Comparison of ENCODE assay signal across 20 cellular contexts in the genomic region with DNA sequence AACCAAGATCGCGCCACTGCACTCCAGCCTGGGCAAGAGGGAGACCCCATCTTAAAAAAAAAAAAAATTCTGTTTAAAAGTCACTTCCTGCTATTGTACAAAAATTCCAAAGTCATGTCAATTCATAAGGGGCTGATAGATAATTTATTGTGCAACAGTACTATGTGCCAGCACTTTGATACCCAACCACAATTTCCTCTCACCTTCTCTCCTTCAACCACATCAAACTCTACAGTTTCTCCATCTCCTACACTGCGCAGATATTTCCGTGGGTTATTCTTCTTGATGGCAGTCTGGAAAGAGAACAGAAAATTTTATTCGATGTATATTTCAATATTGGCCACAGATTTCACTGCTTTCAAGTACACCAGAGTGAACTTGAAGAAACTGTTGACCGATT. TPM values are rescaled to one million over a fixed set of nuclear protein-coding genes. Genes with fewer than 3 reads are reported as not detected.
A peak's percentile ranks its signal among the peaks of the same experiment; 100 is the strongest.
DNase-seq lines count a peak whose midpoint lies in the region; ATAC-seq and TF ChIP-seq lines count a peak whose summit lies in the region.
"Had no signal": no experiment of that assay in that cellular context is flagged by ENCODE, and none has a peak within 500 bp of the region (broad histone marks: within the 10 kb centered on the region; RNA-seq: fewer than 3 reads in every experiment).

No MANE protein-coding gene starts in this region.

- intact Hi-C loops in activated naive CD4-positive, alpha-beta T cell treated with anti-CD3 and anti-CD28 coated beads for 36 hours (cut with micrococcal nuclease) = no loop called here

- H3K9me3 Mint-ChIP-seq in activated naive CD4-positive, alpha-beta T cell treated with anti-CD3 and anti-CD28 coated beads, Interleukin-2, amount 10 ng/mL, durations not matched to agents 7 days and 5 days = no peaks in the 10 kb centered on the region
- no peaks in the 10 kb centered on the region for H3K9me3 Mint-ChIP-seq in activated naive CD4-positive, alpha-beta T cell treated with anti-CD3 and anti-CD28 coated beads for 36 hours
- H3K9me3 Mint-ChIP-seq: neural progenitor cell had no signal

- H3K9me3 ChIP-seq in T-helper 17 cell (ENCODE audit: control insufficient read depth, low read length, poor library complexity, severe bottlenecking) (no peaks in the 10 kb centered on the region), suprapubic skin (no peaks in the 10 kb centered on the region)

- peak overlapping the region; percentile 3 for H3K27ac Mint-ChIP-seq in activated naive CD4-positive, alpha-beta T cell treated with anti-CD3 and anti-CD28 coated beads, Interleukin-2, amount 10 ng/mL, durations not matched to agents 7 days and 5 days
- H3K27ac Mint-ChIP-seq in activated naive CD4-positive, alpha-beta T cell treated with anti-CD3 and anti-CD28 coated beads for 36 hours = no peak overlapping the region
- H3K27ac Mint-ChIP-seq in T-helper 17 cell = no peak overlapping the region
- H3K27ac Mint-ChIP-seq: neural progenitor cell had no signal

- H3K36me3 Mint-ChIP-seq in activated naive CD4-positive, alpha-beta T cell treated with anti-CD3 and anti-CD28 coated beads, Interleukin-2, amount 10 ng/mL, durations not matched to agents 7 days and 5 days = peaks cover 24% of the 10 kb centered on the region
- peaks cover 59% of the 10 kb centered on the region for H3K36me3 Mint-ChIP-seq in activated naive CD4-positive, alpha-beta T cell treated with anti-CD3 and anti-CD28 coated beads for 36 hours (ENCODE audit: low read depth)
- peaks cover 3% of the 10 kb centered on the region for H3K36me3 Mint-ChIP-seq in T-helper 17 cell (ENCODE audit: low read depth)

- DNase-seq in activated naive CD4-positive, alpha-beta T cell treated with anti-CD3 and anti-CD28 coated beads, Interleukin-2, amount 10 ng/mL, durations not matched to agents 7 days and 5 days = no peak
- no peak for DNase-seq in activated naive CD4-positive, alpha-beta T cell treated with anti-CD3 and anti-CD28 coated beads for 36 hours
- no peak for DNase-seq in T-helper 17 cell
- no peak for DNase-seq in epithelial cell of prostate (ENCODE audit: low read depth, low spot score)
- DNase-seq in suprapubic skin (ENCODE audit: low spot score in 2 of 2) = no peak
- DNase-seq: anterior cingulate cortex; H7; head of caudate nucleus; NCI-H2029; NCI-H510A treated with DMSO at 0.1 percent for 48 hours; stimulated activated CD4-positive, alpha-beta T cell treated with anti-CD3 and anti-CD28 coated beads, Interleukin-4, amount 100 ng/mL, for 1 hour; SW 1271; trophoblast cell had no signal

- H3K36me3 ChIP-seq in suprapubic skin = peaks cover 52% of the 10 kb centered on the region

- no peak for TF ChIP-seq CTCF in suprapubic skin (IDR thresholded peaks at IDR 0.05)

- no peak for TF ChIP-seq EP300 in suprapubic skin (IDR thresholded peaks at IDR 0.05)

- no peak overlapping the region for H3K4me3 ChIP-seq in suprapubic skin
- H3K4me3 ChIP-seq: neural progenitor cell had no signal

- H3K4me1 ChIP-seq in suprapubic skin = peaks cover 47% of the 10 kb centered on the region

- ATAC-seq in T-helper 17 cell = peak; percentile 80
- ATAC-seq in HG03108 (IDR thresholded peaks at IDR 0.05; ENCODE audit: unreplicated experiment) = no peak
- no peak for ATAC-seq in GM18505 (IDR thresholded peaks at IDR 0.05; ENCODE audit: unreplicated experiment)
- ATAC-seq in SK-N-SH treated with all-trans-retinoic acid at 6 μM for 48 hours = no peak
- ATAC-seq: sciatic nerve had no signal

- TF ChIP-seq POLR2A in suprapubic skin (IDR thresholded peaks at IDR 0.05) = no peak
- TF ChIP-seq POLR2A in GM18505 (IDR thresholded peaks at IDR 0.05; ENCODE audit: borderline replicate concordance, extremely low read depth, insufficient read depth, insufficient read length) = no peak

- peaks cover 22% of the 10 kb centered on the region for H3K4me1 Mint-ChIP-seq in activated naive CD4-positive, alpha-beta T cell treated with anti-CD3 and anti-CD28 coated beads, Interleukin-2, amount 10 ng/mL, durations not matched to agents 7 days and 5 days
- H3K4me1 Mint-ChIP-seq in activated naive CD4-positive, alpha-beta T cell treated with anti-CD3 and anti-CD28 coated beads for 36 hours (ENCODE audit: low read depth) = peaks cover 35% of the 10 kb centered on the region
- H3K4me1 Mint-ChIP-seq in T-helper 17 cell = peaks cover 7% of the 10 kb centered on the region

- no peaks in the 10 kb centered on the region for H3K27me3 ChIP-seq in suprapubic skin
- H3K27me3 ChIP-seq: neural progenitor cell had no signal

- 79% methylated on average over 6 of the region's 6 CpGs for WGBS in suprapubic skin

- peaks cover 5% of the 10 kb centered on the region for H3K27me3 Mint-ChIP-seq in activated naive CD4-positive, alpha-beta T cell treated with anti-CD3 and anti-CD28 coated beads, Interleukin-2, amount 10 ng/mL, durations not matched to agents 7 days and 5 days
- peaks cover 14% of the 10 kb centered on the region for H3K27me3 Mint-ChIP-seq in activated naive CD4-positive, alpha-beta T cell treated with anti-CD3 and anti-CD28 coated beads for 36 hours (ENCODE audit: low read depth)
- peaks cover 61% of the 10 kb centered on the region for H3K27me3 Mint-ChIP-seq in T-helper 17 cell

- H3K27ac ChIP-seq in epithelial cell of prostate (peak overlapping the region; percentile 95), suprapubic skin (peak overlapping the region; percentile 100)
- H3K27ac ChIP-seq: neural progenitor cell had no signal

- CTCF ChIA-PET in activated naive CD4-positive, alpha-beta T cell treated with anti-CD3 and anti-CD28 coated beads, Interleukin-2, amount 10 ng/mL, durations not matched to agents 7 days and 5 days (lab: Charles Lee) = no interaction called here
- CTCF ChIA-PET in activated naive CD4-positive, alpha-beta T cell treated with anti-CD3 and anti-CD28 coated beads for 36 hours (lab: Charles Lee) = no interaction called here

- no peak overlapping the region for H3K4me3 Mint-ChIP-seq in activated naive CD4-positive, alpha-beta T cell treated with anti-CD3 and anti-CD28 coated beads, Interleukin-2, amount 10 ng/mL, durations not matched to agents 7 days and 5 days
- H3K4me3 Mint-ChIP-seq in activated naive CD4-positive, alpha-beta T cell treated with anti-CD3 and anti-CD28 coated beads for 36 hours = no peak overlapping the region
- H3K4me3 Mint-ChIP-seq in T-helper 17 cell = peak overlapping the region; percentile 69
- H3K4me3 Mint-ChIP-seq: neural progenitor cell had no signal

TF ChIP-seq in SK-N-SH treated with all-trans-retinoic acid at 6 μM for 48 hours, 23 proteins besides CTCF, POLR2A, EP300 and RAD21 (continues in another document):
- TF ChIP-seq ZFP3 (CRISPR knock-in tag; IDR thresholded peaks at IDR 0.05) (no peak), TCF4 (CRISPR knock-in tag; IDR thresholded peaks at IDR 0.05; ENCODE audit: borderline replicate concordance) (no peak), BACH2 (CRISPR knock-in tag; IDR thresholded peaks at IDR 0.05; ENCODE audit: borderline replicate concordance) (no peak), ESRRG (CRISPR knock-in tag; IDR thresholded peaks at IDR 0.05) (no peak), ZNF8 (CRISPR knock-in tag; IDR thresholded peaks at IDR 0.05) (no peak), ZC3H10 (CRISPR knock-in tag; IDR thresholded peaks at IDR 0.05) (no peak), OSR1 (CRISPR knock-in tag; IDR thresholded peaks at IDR 0.05) (no peak)
- TF ChIP-seq, protein P1, sequence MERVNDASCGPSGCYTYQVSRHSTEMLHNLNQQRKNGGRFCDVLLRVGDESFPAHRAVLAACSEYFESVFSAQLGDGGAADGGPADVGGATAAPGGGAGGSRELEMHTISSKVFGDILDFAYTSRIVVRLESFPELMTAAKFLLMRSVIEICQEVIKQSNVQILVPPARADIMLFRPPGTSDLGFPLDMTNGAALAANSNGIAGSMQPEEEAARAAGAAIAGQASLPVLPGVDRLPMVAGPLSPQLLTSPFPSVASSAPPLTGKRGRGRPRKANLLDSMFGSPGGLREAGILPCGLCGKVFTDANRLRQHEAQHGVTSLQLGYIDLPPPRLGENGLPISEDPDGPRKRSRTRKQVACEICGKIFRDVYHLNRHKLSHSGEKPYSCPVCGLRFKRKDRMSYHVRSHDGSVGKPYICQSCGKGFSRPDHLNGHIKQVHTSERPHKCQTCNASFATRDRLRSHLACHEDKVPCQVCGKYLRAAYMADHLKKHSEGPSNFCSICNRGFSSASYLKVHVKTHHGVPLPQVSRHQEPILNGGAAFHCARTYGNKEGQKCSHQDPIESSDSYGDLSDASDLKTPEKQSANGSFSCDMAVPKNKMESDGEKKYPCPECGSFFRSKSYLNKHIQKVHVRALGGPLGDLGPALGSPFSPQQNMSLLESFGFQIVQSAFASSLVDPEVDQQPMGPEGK (CRISPR knock-in tag; IDR thresholded peaks at IDR 0.05; ENCODE audit: borderline replicate concordance) = no peak
- TF ChIP-seq, protein P2, sequence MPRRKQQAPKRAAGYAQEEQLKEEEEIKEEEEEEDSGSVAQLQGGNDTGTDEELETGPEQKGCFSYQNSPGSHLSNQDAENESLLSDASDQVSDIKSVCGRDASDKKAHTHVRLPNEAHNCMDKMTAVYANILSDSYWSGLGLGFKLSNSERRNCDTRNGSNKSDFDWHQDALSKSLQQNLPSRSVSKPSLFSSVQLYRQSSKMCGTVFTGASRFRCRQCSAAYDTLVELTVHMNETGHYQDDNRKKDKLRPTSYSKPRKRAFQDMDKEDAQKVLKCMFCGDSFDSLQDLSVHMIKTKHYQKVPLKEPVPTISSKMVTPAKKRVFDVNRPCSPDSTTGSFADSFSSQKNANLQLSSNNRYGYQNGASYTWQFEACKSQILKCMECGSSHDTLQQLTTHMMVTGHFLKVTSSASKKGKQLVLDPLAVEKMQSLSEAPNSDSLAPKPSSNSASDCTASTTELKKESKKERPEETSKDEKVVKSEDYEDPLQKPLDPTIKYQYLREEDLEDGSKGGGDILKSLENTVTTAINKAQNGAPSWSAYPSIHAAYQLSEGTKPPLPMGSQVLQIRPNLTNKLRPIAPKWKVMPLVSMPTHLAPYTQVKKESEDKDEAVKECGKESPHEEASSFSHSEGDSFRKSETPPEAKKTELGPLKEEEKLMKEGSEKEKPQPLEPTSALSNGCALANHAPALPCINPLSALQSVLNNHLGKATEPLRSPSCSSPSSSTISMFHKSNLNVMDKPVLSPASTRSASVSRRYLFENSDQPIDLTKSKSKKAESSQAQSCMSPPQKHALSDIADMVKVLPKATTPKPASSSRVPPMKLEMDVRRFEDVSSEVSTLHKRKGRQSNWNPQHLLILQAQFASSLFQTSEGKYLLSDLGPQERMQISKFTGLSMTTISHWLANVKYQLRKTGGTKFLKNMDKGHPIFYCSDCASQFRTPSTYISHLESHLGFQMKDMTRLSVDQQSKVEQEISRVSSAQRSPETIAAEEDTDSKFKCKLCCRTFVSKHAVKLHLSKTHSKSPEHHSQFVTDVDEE (CRISPR knock-in tag; IDR thresholded peaks at IDR 0.05) = no peak

RNA-seq across cellular contexts. Expression of a gene that starts 7.6 kb away (rescaled TPM):
- 100 to 1,000 TPM; 192 to 219 TPM for total RNA-seq in activated naive CD4-positive, alpha-beta T cell treated with anti-CD3 and anti-CD28 coated beads for 36 hours
- total RNA-seq in T-helper 17 cell (10 to 100 TPM; 52.4 to 60.4 TPM), suprapubic skin (100 to 1,000 TPM; 610 to 832 (median 677) TPM)

RNA-seq across cellular contexts. Expression of a gene that starts 41.6 kb away (rescaled TPM):
- not detected for total RNA-seq in activated naive CD4-positive, alpha-beta T cell treated with anti-CD3 and anti-CD28 coated beads for 36 hours
- total RNA-seq in T-helper 17 cell (not detected), suprapubic skin (1 to 10 TPM; 1.0 to 2.3 (median 1.2) TPM)
- total RNA-seq: G401, mesenteric fat pad had no signal
